ENCODE assay signal across 19 cellular contexts in the genomic region with DNA sequence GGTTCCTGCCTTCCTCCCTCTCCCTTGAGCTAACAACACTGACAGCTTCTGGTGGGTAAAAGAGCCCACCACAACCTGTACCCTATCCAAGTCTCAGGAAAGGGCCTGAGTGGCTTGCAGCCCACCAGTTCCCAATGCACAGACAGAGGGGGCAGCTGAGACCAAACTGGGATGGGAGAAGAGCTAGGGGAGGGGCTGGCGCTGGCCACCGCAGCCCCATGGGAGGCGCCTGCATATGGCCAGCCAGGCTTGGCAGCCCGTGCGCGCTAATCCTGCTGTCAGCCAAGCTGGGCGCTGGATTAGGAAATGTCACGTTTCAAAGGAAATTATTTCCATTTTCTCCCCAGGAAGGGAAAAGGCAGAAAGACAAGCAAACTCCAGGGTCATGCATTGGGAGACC.
"Had no signal": no experiment of that assay in that cellular context is flagged by ENCODE, and none has a peak within 500 bp of the region (broad histone marks: within the 10 kb centered on the region; RNA-seq: fewer than 3 reads in every experiment).

No MANE protein-coding gene starts in this region.

- H3K4me3 Mint-ChIP-seq: activated CD8-positive, alpha-beta memory T cell treated with anti-CD3 and anti-CD28 coated beads, Interleukin-2, amount 10 ng/mL, durations not matched to agents 7 days and 5 days; activated naive CD8-positive, alpha-beta T cell treated with anti-CD3 and anti-CD28 coated beads, Interleukin-2, amount 10 ng/mL, durations not matched to agents 7 days and 5 days; activated T-cell treated with anti-CD3 and anti-CD28 coated beads, Interleukin-2, amount 50 U/mL, for 24 hours; memory B cell; nephron; T-helper 17 cell had no signal

- H3K36me3 Mint-ChIP-seq: activated CD8-positive, alpha-beta memory T cell treated with anti-CD3 and anti-CD28 coated beads, Interleukin-2, amount 10 ng/mL, durations not matched to agents 7 days and 5 days; activated naive CD8-positive, alpha-beta T cell treated with anti-CD3 and anti-CD28 coated beads, Interleukin-2, amount 10 ng/mL, durations not matched to agents 7 days and 5 days had no signal

- H3K27me3 ChIP-seq: ascending aorta, cardiac muscle cell, thyroid gland had no signal

- H3K4me3 ChIP-seq: ascending aorta, cardiac muscle cell, heart right ventricle, left lung, thyroid gland had no signal

- H3K27ac Mint-ChIP-seq: activated CD8-positive, alpha-beta memory T cell treated with anti-CD3 and anti-CD28 coated beads, Interleukin-2, amount 10 ng/mL, durations not matched to agents 7 days and 5 days; activated naive CD8-positive, alpha-beta T cell treated with anti-CD3 and anti-CD28 coated beads, Interleukin-2, amount 10 ng/mL, durations not matched to agents 7 days and 5 days; activated T-cell treated with anti-CD3 and anti-CD28 coated beads, Interleukin-2, amount 50 U/mL, for 24 hours; memory B cell; nephron; T-helper 17 cell had no signal

- H3K9me3 ChIP-seq: ascending aorta, thyroid gland had no signal

- H3K9me3 Mint-ChIP-seq: activated naive CD8-positive, alpha-beta T cell treated with anti-CD3 and anti-CD28 coated beads, Interleukin-2, amount 10 ng/mL, durations not matched to agents 7 days and 5 days; activated T-cell treated with anti-CD3 and anti-CD28 coated beads, Interleukin-2, amount 50 U/mL, for 24 hours had no signal

- H3K27ac ChIP-seq: ascending aorta, cardiac muscle cell, heart right ventricle, left lung, thyroid gland had no signal

- H3K4me1 Mint-ChIP-seq: activated CD8-positive, alpha-beta memory T cell treated with anti-CD3 and anti-CD28 coated beads, Interleukin-2, amount 10 ng/mL, durations not matched to agents 7 days and 5 days; activated naive CD8-positive, alpha-beta T cell treated with anti-CD3 and anti-CD28 coated beads, Interleukin-2, amount 10 ng/mL, durations not matched to agents 7 days and 5 days; T-helper 17 cell had no signal

- DNase-seq: activated CD4-positive, alpha-beta T cell treated with anti-CD3 and anti-CD28 coated beads, Interleukin-2, amount 50 U/mL, for 48 hours; activated CD8-positive, alpha-beta memory T cell treated with anti-CD3 and anti-CD28 coated beads, Interleukin-2, amount 10 ng/mL, durations not matched to agents 7 days and 5 days; activated gamma-delta T cell treated with Interleukin-2 at 50 U/mL for 16 hours; activated naive CD8-positive, alpha-beta T cell treated with anti-CD3 and anti-CD28 coated beads, Interleukin-2, amount 10 ng/mL, durations not matched to agents 7 days and 5 days; activated T-cell treated with anti-CD3 and anti-CD28 coated beads, Interleukin-2, amount 50 U/mL, for 24 hours; cortex of kidney; effector CD8-positive, alpha-beta T cell; heart right ventricle; left lung; stimulated activated CD4-positive, alpha-beta T cell treated with anti-CD3 and anti-CD28 coated beads, Interleukin-15, amount 100 ng/mL, for 24 hours; stimulated activated CD4-positive, alpha-beta T cell treated with anti-CD3 and anti-CD28 coated beads, Interleukin-4, amount 100 ng/mL, for 4 hours; T-helper 17 cell; thyroid gland had no signal

- ATAC-seq: activated CD4-positive, CD25-positive, alpha-beta regulatory T cell treated with anti-CD3 and anti-CD28 coated beads, Interleukin-2, amount 50 U/mL, for 24 hours; activated CD8-positive, alpha-beta memory T cell treated with anti-CD3 and anti-CD28 coated beads, Interleukin-2, amount 10 ng/mL, durations not matched to agents 7 days and 5 days; heart right ventricle; left lung; SK-N-SH treated with all-trans-retinoic acid at 6 μM for 48 hours; T-helper 17 cell had no signal

- H3K36me3 ChIP-seq: ascending aorta, cardiac muscle cell, heart right ventricle, left lung, thyroid gland had no signal

- H3K4me1 ChIP-seq: ascending aorta, heart right ventricle, left lung, thyroid gland had no signal
